17 cellular contexts compared by ENCODE assay signal in the genomic region with DNA sequence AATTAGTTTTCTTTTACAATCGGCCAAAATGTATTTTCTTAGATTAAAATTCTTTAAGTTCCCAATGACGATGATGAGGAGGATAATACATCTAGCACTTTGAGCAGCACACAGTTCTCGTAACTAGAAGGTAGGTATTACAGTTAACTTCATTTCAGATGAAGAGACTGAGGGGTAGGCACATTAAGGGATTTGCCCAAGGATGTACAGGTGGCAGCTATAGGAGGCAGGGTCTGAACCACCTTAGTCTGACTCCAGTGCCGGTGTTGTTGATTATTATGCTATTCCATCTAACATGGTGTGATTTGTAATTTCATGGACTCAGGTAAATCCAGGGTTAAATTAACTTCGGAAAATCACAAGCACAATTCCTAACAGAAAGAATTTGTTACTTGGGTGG.
DNase-seq lines count a peak whose midpoint lies in the region; ATAC-seq lines count a peak whose summit lies in the region.
"Had no signal": no experiment of that assay in that cellular context is flagged by ENCODE, and none has a peak within 500 bp of the region (broad histone marks: within the 10 kb centered on the region; RNA-seq: fewer than 3 reads in every experiment).

No MANE protein-coding gene starts in this region.

- no peak for DNase-seq in central memory CD8-positive, alpha-beta T cell (ENCODE audit: low spot score in 2 of 2)
- DNase-seq in NCI-H526 treated with DMSO at 0.1 percent for 48 hours (lab: John Stamatoyannopoulos, UW) (no peak), KG1 (lab: John Stamatoyannopoulos, UW) (no peak)
- DNase-seq: endodermal cell, GF-D8, mesendoderm, NCI-H2029, NCI-H524 treated with DMSO at 0.1 percent for 48 hours, right cardiac atrium had no signal

- no peak overlapping the region for H3K4me3 ChIP-seq in BLaER1
- peak overlapping the region; percentile 73; the same call in 1 of the 2 replicates for H3K4me3 ChIP-seq in GM08714 (ENCODE audit: low read length)
- H3K4me3 ChIP-seq: hepatocyte had no signal

- H3K9me3 ChIP-seq in BLaER1: peaks cover 10% of the 10 kb centered on the region; the same call in 1 of the 2 replicates

- peaks cover 44% of the 10 kb centered on the region for H3K36me3 Mint-ChIP-seq in T-helper 1 cell treated with Interleukin-12 subunit alpha and Interleukin-12 subunit beta and Interleukin-4 antibody, amounts not matched to agents 30 μg/mL and 1 μg/mL, for 36 hours (ENCODE audit: low read depth)
- H3K36me3 Mint-ChIP-seq in central memory CD8-positive, alpha-beta T cell (ENCODE audit: insufficient read depth): peaks cover 43% of the 10 kb centered on the region

- no peak overlapping the region for H3K9ac ChIP-seq in BLaER1

- no peaks in the 10 kb centered on the region for H3K27me3 ChIP-seq in BLaER1
- H3K27me3 ChIP-seq: hepatocyte had no signal

- peaks cover 52% of the 10 kb centered on the region for H3K4me1 ChIP-seq in BLaER1

- H3K4me2 ChIP-seq in BLaER1: peak overlapping the region; percentile 85
- H3K4me2 ChIP-seq: hepatocyte had no signal

- ATAC-seq in central memory CD8-positive, alpha-beta T cell (replicated peaks; ENCODE audit: extremely low read depth, poor library complexity, severe bottlenecking): no peak
- no peak for ATAC-seq in GM18511 (IDR thresholded peaks at IDR 0.05; ENCODE audit: unreplicated experiment)
- ATAC-seq in GM19023 (IDR thresholded peaks at IDR 0.05; ENCODE audit: unreplicated experiment): no peak
- ATAC-seq: HepG2, right cardiac atrium, SK-N-SH treated with all-trans-retinoic acid at 6 μM for 48 hours had no signal

- H3K27ac ChIP-seq in BLaER1: no peak overlapping the region
- H3K27ac ChIP-seq: hepatocyte had no signal

- peaks cover 8% of the 10 kb centered on the region for H3K9me3 Mint-ChIP-seq in T-helper 1 cell treated with Interleukin-12 subunit alpha and Interleukin-12 subunit beta and Interleukin-4 antibody, amounts not matched to agents 30 μg/mL and 1 μg/mL, for 36 hours
- H3K9me3 Mint-ChIP-seq in central memory CD8-positive, alpha-beta T cell: no peaks in the 10 kb centered on the region
- H3K9me3 Mint-ChIP-seq: endodermal cell had no signal

- H3K4me1 Mint-ChIP-seq in T-helper 1 cell treated with Interleukin-12 subunit alpha and Interleukin-12 subunit beta and Interleukin-4 antibody, amounts not matched to agents 30 μg/mL and 1 μg/mL, for 36 hours (ENCODE audit: low read depth): peaks cover 56% of the 10 kb centered on the region
- H3K4me1 Mint-ChIP-seq in central memory CD8-positive, alpha-beta T cell: peaks cover 56% of the 10 kb centered on the region

- H3K27ac Mint-ChIP-seq in T-helper 1 cell treated with Interleukin-12 subunit alpha and Interleukin-12 subunit beta and Interleukin-4 antibody, amounts not matched to agents 30 μg/mL and 1 μg/mL, for 36 hours: peak overlapping the region; percentile 97
- H3K27ac Mint-ChIP-seq in central memory CD8-positive, alpha-beta T cell (ENCODE audit: low read depth): peak overlapping the region; percentile 99
- H3K27ac Mint-ChIP-seq: endodermal cell had no signal

- H3K36me3 ChIP-seq in BLaER1: no peaks in the 10 kb centered on the region

- H4K20me1 ChIP-seq in BLaER1: no peaks in the 10 kb centered on the region

- peak overlapping the region; percentile 83 for H3K4me3 Mint-ChIP-seq in T-helper 1 cell treated with Interleukin-12 subunit alpha and Interleukin-12 subunit beta and Interleukin-4 antibody, amounts not matched to agents 30 μg/mL and 1 μg/mL, for 36 hours
- peak overlapping the region; percentile 78 for H3K4me3 Mint-ChIP-seq in central memory CD8-positive, alpha-beta T cell
- H3K4me3 Mint-ChIP-seq: endodermal cell had no signal

- H3K27me3 Mint-ChIP-seq in T-helper 1 cell treated with Interleukin-12 subunit alpha and Interleukin-12 subunit beta and Interleukin-4 antibody, amounts not matched to agents 30 μg/mL and 1 μg/mL, for 36 hours (ENCODE audit: low read depth): no peaks in the 10 kb centered on the region
- no peaks in the 10 kb centered on the region for H3K27me3 Mint-ChIP-seq in central memory CD8-positive, alpha-beta T cell
